18 cellular contexts compared by ENCODE assay signal in genomic region chr4:140705625-140706275, GRCh38. TPM values are rescaled to one million over a fixed set of nuclear protein-coding genes. Genes with fewer than 3 reads are reported as not detected.
A peak's percentile ranks its signal among the peaks of the same experiment; 100 is the strongest.
DNase-seq lines count a peak whose midpoint lies in the region; ATAC-seq, FAIRE-seq and TF ChIP-seq lines count a peak whose summit lies in the region.
"Had no signal": no experiment of that assay in that cellular context is flagged by ENCODE, and none has a peak within 500 bp of the region (broad histone marks: within the 10 kb centered on the region; RNA-seq: fewer than 3 reads in every experiment).

No MANE protein-coding gene starts in this region.

- FAIRE-seq in astrocyte (lab: Jason Lieb, UNC): no peak

- H3K36me3 Mint-ChIP-seq in astrocyte (ENCODE audit: low read depth, unreplicated experiment) (peaks cover 6% of the 10 kb centered on the region), nephron progenitor cell (ENCODE audit: low read depth) (peaks cover 29% of the 10 kb centered on the region)

- TF ChIP-seq CTCF in astrocyte (IDR thresholded peaks at IDR 0.05; ENCODE audit: insufficient read depth, low read depth, low read length) (no peak), nephron progenitor cell (IDR thresholded peaks at IDR 0.05) (no peak), smooth muscle cell (IDR thresholded peaks at IDR 0.05; ENCODE audit: borderline replicate concordance, insufficient read depth, poor library complexity, severe bottlenecking) (no peak)

- H3K4me2 ChIP-seq in astrocyte (ENCODE audit: low read length) (peak overlapping the region; percentile 10), smooth muscle cell (no peak overlapping the region)

- H3K9ac ChIP-seq in astrocyte (ENCODE audit: low read length): no peak overlapping the region
- no peak overlapping the region for H3K9ac ChIP-seq in smooth muscle cell (ENCODE audit: low read depth)

- WGBS in smooth muscle cell (ENCODE audit: low lambda C conversion rate): 94% methylated on average over 8 of the region's 8 CpGs

- H3K9me3 ChIP-seq in astrocyte (ENCODE audit: insufficient read depth, low read depth, low read length) (no peaks in the 10 kb centered on the region), smooth muscle cell (replicated peaks; ENCODE audit: low read depth) (no peaks in the 10 kb centered on the region)

- H2AFZ ChIP-seq in astrocyte (ENCODE audit: low read depth, low read length) (no peak overlapping the region), smooth muscle cell (ENCODE audit: low read depth) (no peak overlapping the region)

- H3K27ac Mint-ChIP-seq in astrocyte (ENCODE audit: unreplicated experiment) (no peak overlapping the region), nephron progenitor cell (peak overlapping the region; percentile 36)
- no peak overlapping the region for H3K27ac Mint-ChIP-seq in stimulated activated naive CD8-positive, alpha-beta T cell treated with anti-CD3 and anti-CD28 coated beads, Interleukin-15, amount 100 ng/mL, for 72 hours
- H3K27ac Mint-ChIP-seq: H9 had no signal

- peaks cover 10% of the 10 kb centered on the region for H3K4me1 ChIP-seq in astrocyte (ENCODE audit: insufficient read depth, low read length)
- peaks cover 14% of the 10 kb centered on the region for H3K4me1 ChIP-seq in smooth muscle cell (ENCODE audit: low read depth)

- DNase-seq in NOMO-1 (lab: John Stamatoyannopoulos, UW; ENCODE audit: unreplicated experiment in 2 of 2) (peak; percentile 20 to 62), NOMO-1 treated with dmso at 0.1 percent for 144 hours (lab: John Stamatoyannopoulos, UW; ENCODE audit: unreplicated experiment) (no peak), astrocyte (ENCODE audit: low read depth) (peak; percentile 30), nephron progenitor cell (no peak), smooth muscle cell (lab: John Stamatoyannopoulos, UW; ENCODE audit: unreplicated experiment) (no peak), H4 (ENCODE audit: low spot score) (no peak), NCI-H526 treated with DMSO at 0.1 percent for 48 hours (lab: John Stamatoyannopoulos, UW) (no peak)
- DNase-seq in stimulated activated naive CD8-positive, alpha-beta T cell treated with anti-CD3 and anti-CD28 coated beads, Interleukin-15, amount 100 ng/mL, for 72 hours: no peak
- DNase-seq: 8988T, C1 segment of cervical spinal cord, EL, H9, IMR-90, NCI-H1436, NCI-H2107, NCI-H446, NCI-H774, SIG-M5 had no signal

- H3K4me3 ChIP-seq in astrocyte (ENCODE audit: insufficient read depth, low read depth, low read length) (no peak overlapping the region), smooth muscle cell (no peak overlapping the region)

- ATAC-seq in stimulated activated naive CD8-positive, alpha-beta T cell treated with anti-CD3 and anti-CD28 coated beads, Interleukin-15, amount 100 ng/mL, for 72 hours: no peak

- H3K36me3 ChIP-seq in astrocyte (ENCODE audit: insufficient read depth, low read length) (no peaks in the 10 kb centered on the region), smooth muscle cell (ENCODE audit: low read depth) (no peaks in the 10 kb centered on the region)

- H3K4me1 Mint-ChIP-seq in astrocyte (ENCODE audit: low read depth, unreplicated experiment) (peaks cover 25% of the 10 kb centered on the region), nephron progenitor cell (peaks cover 4% of the 10 kb centered on the region)
- H3K4me1 Mint-ChIP-seq in stimulated activated naive CD8-positive, alpha-beta T cell treated with anti-CD3 and anti-CD28 coated beads, Interleukin-15, amount 100 ng/mL, for 72 hours: no peaks in the 10 kb centered on the region

- peaks cover 72% of the 10 kb centered on the region for H4K20me1 ChIP-seq in astrocyte (ENCODE audit: insufficient read depth, low read length)
- H4K20me1 ChIP-seq in smooth muscle cell (ENCODE audit: low read depth): peaks cover 69% of the 10 kb centered on the region

- H3K9me3 Mint-ChIP-seq in astrocyte (ENCODE audit: unreplicated experiment) (no peaks in the 10 kb centered on the region), nephron progenitor cell (peaks cover 15% of the 10 kb centered on the region)
- H3K9me3 Mint-ChIP-seq in stimulated activated naive CD8-positive, alpha-beta T cell treated with anti-CD3 and anti-CD28 coated beads, Interleukin-15, amount 100 ng/mL, for 72 hours: no peaks in the 10 kb centered on the region

- H3K27me3 Mint-ChIP-seq in astrocyte (ENCODE audit: low read depth, unreplicated experiment): no peaks in the 10 kb centered on the region
- peaks cover 7% of the 10 kb centered on the region for H3K27me3 Mint-ChIP-seq in nephron progenitor cell (ENCODE audit: low read depth, poor library complexity)
- H3K27me3 Mint-ChIP-seq in stimulated activated naive CD8-positive, alpha-beta T cell treated with anti-CD3 and anti-CD28 coated beads, Interleukin-15, amount 100 ng/mL, for 72 hours: no peaks in the 10 kb centered on the region

- H3K27ac ChIP-seq in astrocyte (ENCODE audit: low read depth, low read length): no peak overlapping the region
- H3K27ac ChIP-seq in smooth muscle cell (ENCODE audit: low read depth): no peak overlapping the region

- H3K4me3 Mint-ChIP-seq in astrocyte (ENCODE audit: unreplicated experiment): no peak overlapping the region
- no peak overlapping the region for H3K4me3 Mint-ChIP-seq in nephron progenitor cell
- no peak overlapping the region for H3K4me3 Mint-ChIP-seq in stimulated activated naive CD8-positive, alpha-beta T cell treated with anti-CD3 and anti-CD28 coated beads, Interleukin-15, amount 100 ng/mL, for 72 hours
- H3K4me3 Mint-ChIP-seq: H9 had no signal

- H3K27me3 ChIP-seq in astrocyte (ENCODE audit: insufficient read depth, low read length) (no peaks in the 10 kb centered on the region), smooth muscle cell (ENCODE audit: low read depth) (no peaks in the 10 kb centered on the region)

- H3F3A ChIP-seq in smooth muscle cell (ENCODE audit: low read depth): no peaks in the 10 kb centered on the region

- peaks cover 16% of the 10 kb centered on the region for H3K79me2 ChIP-seq in astrocyte (ENCODE audit: insufficient read depth, low read length)
- peaks cover 12% of the 10 kb centered on the region for H3K79me2 ChIP-seq in smooth muscle cell (ENCODE audit: low read depth)

RNA-seq across cellular contexts. Expression of gene TBC1D9, which starts 50.4 kb away (rescaled TPM):
- total RNA-seq in astrocyte (29.6 and 31.6 TPM in 2 replicates), smooth muscle cell (31.0 and 39.5 TPM in 2 replicates)
- 9.1 and 13.2 TPM in 2 replicates for polyA plus RNA-seq in smooth muscle cell
- total RNA-seq in H4 (2014; rRNA removed; shearing (Covaris generic)): 11.8 and 12.9 TPM in 2 replicates

Comparison
In these comparisons a context has a peak if more than half of its experiments do, and no peak if none do; other contexts are left out.
1. DNase-seq: peak in NOMO-1 (2 of 2) and astrocyte (single experiment); none in NOMO-1 treated with dmso at 0.1 percent for 144 hours (single experiment), nephron progenitor cell (single experiment), stimulated activated naive CD8-positive, alpha-beta T cell treated with anti-CD3 and anti-CD28 coated beads, Interleukin-15, amount 100 ng/mL, for 72 hours (0 of 2), smooth muscle cell (single experiment), H4 (single experiment) and NCI-H526 treated with DMSO at 0.1 percent for 48 hours (single experiment).